8 cellular contexts compared by ENCODE assay signal in the genomic region with DNA sequence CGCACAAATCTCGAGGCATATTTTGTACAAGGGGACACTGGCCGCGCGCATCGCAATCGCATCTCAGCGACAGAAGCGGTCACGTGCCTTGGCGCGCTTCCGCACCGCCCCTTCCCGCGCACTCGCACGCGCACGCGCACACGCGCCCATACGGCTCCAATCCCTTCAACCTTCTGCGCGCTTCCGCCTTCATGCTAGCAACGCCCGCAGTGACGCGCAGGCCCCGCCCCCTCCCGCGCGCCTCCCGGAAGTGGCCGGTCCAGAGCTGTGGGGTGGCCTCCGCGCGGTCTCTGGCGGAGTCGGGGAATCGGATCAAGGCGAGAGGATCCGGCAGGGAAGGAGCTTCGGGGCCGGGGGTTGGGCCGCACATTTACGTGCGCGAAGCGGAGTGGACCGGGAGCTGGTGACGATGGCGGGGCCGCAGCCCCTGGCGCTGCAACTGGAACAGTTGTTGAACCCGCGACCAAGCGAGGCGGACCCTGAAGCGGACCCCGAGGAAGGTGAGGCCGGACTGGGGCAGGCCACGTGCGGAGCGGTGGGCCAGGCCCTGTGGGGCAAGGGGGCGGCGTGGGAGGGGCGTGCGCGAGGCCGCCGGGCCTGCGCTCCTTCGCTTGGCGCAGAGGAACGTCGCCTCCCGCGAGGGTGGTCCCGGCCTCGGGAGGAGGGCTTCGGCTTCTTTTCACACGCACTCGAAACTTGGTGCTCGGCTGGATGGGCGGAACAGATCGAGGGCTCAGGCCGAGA. TPM values are rescaled to one million over a fixed set of nuclear protein-coding genes. Genes with fewer than 3 reads are reported as not detected.
DNase-seq lines count a peak whose midpoint lies in the region; ATAC-seq and TF ChIP-seq lines count a peak whose summit lies in the region.

A gene with protein sequence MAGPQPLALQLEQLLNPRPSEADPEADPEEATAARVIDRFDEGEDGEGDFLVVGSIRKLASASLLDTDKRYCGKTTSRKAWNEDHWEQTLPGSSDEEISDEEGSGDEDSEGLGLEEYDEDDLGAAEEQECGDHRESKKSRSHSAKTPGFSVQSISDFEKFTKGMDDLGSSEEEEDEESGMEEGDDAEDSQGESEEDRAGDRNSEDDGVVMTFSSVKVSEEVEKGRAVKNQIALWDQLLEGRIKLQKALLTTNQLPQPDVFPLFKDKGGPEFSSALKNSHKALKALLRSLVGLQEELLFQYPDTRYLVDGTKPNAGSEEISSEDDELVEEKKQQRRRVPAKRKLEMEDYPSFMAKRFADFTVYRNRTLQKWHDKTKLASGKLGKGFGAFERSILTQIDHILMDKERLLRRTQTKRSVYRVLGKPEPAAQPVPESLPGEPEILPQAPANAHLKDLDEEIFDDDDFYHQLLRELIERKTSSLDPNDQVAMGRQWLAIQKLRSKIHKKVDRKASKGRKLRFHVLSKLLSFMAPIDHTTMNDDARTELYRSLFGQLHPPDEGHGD (plus strand): TSS at position 238 of the 744 bp plus-strand sequence. CDS start 172 bp downstream, at position 410.

- peaks cover 0 to 13% of the 10 kb centered on the region in 2 donors for H3K36me3 ChIP-seq in adrenal gland (replicated peaks in 1 of 2)
- H3K36me3 ChIP-seq in heart left ventricle, result peaks cover 0 to 35% (median 30%) of the 10 kb centered on the region in 9 donors
- H3K36me3 ChIP-seq in upper lobe of left lung, result peaks cover 4 to 34% (median 7%) of the 10 kb centered on the region in 4 donors

- peak within 1 kb of the TSS; percentile 72 to 88 (median 80) for H3K4me3 ChIP-seq in adrenal gland
- H3K4me3 ChIP-seq in heart left ventricle, result peak within 1 kb of the TSS; percentile 63 to 99 (median 86)
- peak within 1 kb of the TSS; percentile 62 to 99 (median 95) for H3K4me3 ChIP-seq in upper lobe of left lung

- 0 to 1% (median 0%) methylated on average over 31 to 90 of the region's 90 CpGs for WGBS in adrenal gland, 4 donors
- 0 to 1% (median 0%) methylated on average over 34 to 90 of the region's 90 CpGs for WGBS in heart left ventricle, 4 donors
- 0% methylated on average over 8 to 51 of the region's 90 CpGs for WGBS in upper lobe of left lung, 2 donors

- H3K27ac ChIP-seq in adrenal gland (peak within 1 kb of the TSS; percentile 84 to 94 (median 86)), heart left ventricle (peak within 1 kb of the TSS; percentile 33 to 95 (median 84)), upper lobe of left lung (peak within 1 kb of the TSS; percentile 85 to 97 (median 93))

- peaks cover 17 to 25% of the 10 kb centered on the region in 2 donors for H3K4me1 ChIP-seq in adrenal gland (replicated peaks in 1 of 2)
- H3K4me1 ChIP-seq in heart left ventricle, result peaks cover 0 to 28% (median 18%) of the 10 kb centered on the region in 12 donors
- peaks cover 20 to 27% (median 22%) of the 10 kb centered on the region in 4 donors for H3K4me1 ChIP-seq in upper lobe of left lung

- H3K9me3 ChIP-seq in adrenal gland (replicated peaks in 1 of 3) (no peaks in the 10 kb centered on the region), heart left ventricle (no peaks in the 10 kb centered on the region), upper lobe of left lung (no peaks in the 10 kb centered on the region)

- ATAC-seq in HG02884 (IDR thresholded peaks at IDR 0.05; ENCODE audit: unreplicated experiment) (peak; percentile 92), heart left ventricle (peak; percentile 99 to 100 (median 100)), upper lobe of left lung (ENCODE audit: low FRiP score in 2 of 2) (peak; percentile 99 to 100)

- intact Hi-C loops in adrenal gland (cut with DNase I), result loop anchor here in 1 of 2 donors (10.0 kb wide), 1 partner anchor 96 kb away; no protein-coding TSS in a partner anchor
- intact Hi-C loops in heart left ventricle (cut with DNase I), result loop anchor here in 1 of 10 donors (10.0 kb wide), 1 partner anchor 354 kb away; a partner anchor contains a TSS
- intact Hi-C loops in posterior vena cava (cut with DNase I), result no loop called here

- H3K27me3 ChIP-seq in adrenal gland (peaks cover 38% of the 10 kb centered on the region), heart left ventricle (peaks cover 24 to 41% (median 37%) of the 10 kb centered on the region in 9 donors), upper lobe of left lung (peaks cover 0 to 32% (median 16%) of the 10 kb centered on the region in 4 donors)

- peak; percentile 91 for DNase-seq in NCI-H146 treated with DMSO at 0.1 percent for 48 hours (lab: John Stamatoyannopoulos, UW; ENCODE audit: unreplicated experiment)
- DNase-seq in T-helper 1 cell, result peak; percentile 91 to 98 (median 93)
- DNase-seq in adrenal gland, result peak; percentile 96 to 98 (median 97)
- peak; percentile 96 to 97 (median 97) for DNase-seq in heart left ventricle
- peak; percentile 99 for DNase-seq in posterior vena cava (ENCODE audit: low spot score)
- peak; percentile 97 to 100 for DNase-seq in upper lobe of left lung

- peak; percentile 88 for TF ChIP-seq POLR2A in GM15510 (IDR thresholded peaks at IDR 0.05; ENCODE audit: borderline replicate concordance, extremely low read depth, insufficient read length)
- TF ChIP-seq POLR2A in adrenal gland (IDR thresholded peaks at IDR 0.05), result peak; percentile 48 to 75
- TF ChIP-seq POLR2A in heart left ventricle (IDR thresholded peaks at IDR 0.05), result peak in 1 of 2 donors; percentile 68
- peak in 3 of 4 donors; percentile 34 to 88 (median 64) for TF ChIP-seq POLR2A in upper lobe of left lung (IDR thresholded peaks at IDR 0.05)

- no peak for TF ChIP-seq CTCF in adrenal gland (IDR thresholded peaks at IDR 0.05)
- TF ChIP-seq CTCF in heart left ventricle (IDR thresholded peaks at IDR 0.05), result no peak
- TF ChIP-seq CTCF in upper lobe of left lung (IDR thresholded peaks at IDR 0.05), result no peak

- no peak for TF ChIP-seq EP300 in upper lobe of left lung (IDR thresholded peaks at IDR 0.05)

RNA-seq across cellular contexts. Expression of the gene that starts here (rescaled TPM):
- total RNA-seq in adrenal gland, result 10 to 100 TPM; 21.0 to 58.9 (median 33.9) TPM
- polyA plus RNA-seq in adrenal gland, result 10 to 100 TPM; 43.7 to 68.2 (median 47.8) TPM
- total RNA-seq in heart left ventricle, result 10 to 100 TPM; 15.2 to 34.8 (median 28.9) TPM
- 10 to 100 TPM; 15.8 to 51.6 TPM for polyA plus RNA-seq in heart left ventricle
- total RNA-seq in posterior vena cava, result 10 to 100 TPM; 29.8 to 46.2 TPM
- 10 to 100 TPM; 30.7 to 45.4 (median 37.3) TPM for total RNA-seq in upper lobe of left lung

Comparison
In these comparisons a context has a peak if more than half of its experiments do, and no peak if none do; other contexts are left out.
1. Peak in every context shown above with its lines: DNase-seq, ATAC-seq, H3K4me3 ChIP-seq and H3K27ac ChIP-seq.